In the genomic region with DNA sequence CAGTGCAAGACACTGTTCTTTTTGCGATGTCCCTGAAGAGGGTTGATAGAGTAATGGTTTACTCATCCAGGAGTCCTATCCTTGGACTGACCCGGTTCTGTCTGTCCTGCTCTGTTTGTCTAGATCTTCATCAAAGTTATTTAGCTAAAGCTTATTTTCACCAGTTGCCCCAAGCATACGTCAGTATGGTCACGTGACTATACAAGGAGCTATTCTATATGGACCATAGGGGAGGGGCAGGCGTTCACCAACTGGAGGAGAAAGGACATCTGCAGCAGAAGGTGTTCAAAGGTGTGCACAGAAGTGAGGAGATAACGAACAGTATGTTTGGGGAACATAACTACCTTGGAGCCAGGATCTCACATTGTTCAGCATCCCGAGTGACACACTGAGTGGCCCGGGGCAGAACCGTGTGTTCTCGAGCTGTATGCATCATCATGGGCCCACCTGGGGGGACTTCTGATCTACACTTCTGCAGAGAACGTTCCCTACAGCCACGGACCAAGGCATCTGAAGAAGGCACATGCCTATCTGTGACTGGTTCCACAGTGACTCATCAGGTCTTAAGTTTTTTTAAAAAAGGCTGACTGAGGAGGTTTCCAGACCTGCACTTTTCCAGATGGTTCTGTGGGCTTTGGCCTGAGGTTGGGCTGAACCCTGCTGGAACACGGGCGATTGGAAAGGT, we compare ENCODE assay signal across 13 cellular contexts.
A peak's percentile ranks its signal among the peaks of the same experiment; 100 is the strongest.
DNase-seq lines count a peak whose midpoint lies in the region; ATAC-seq and TF ChIP-seq lines count a peak whose summit lies in the region.
"Had no signal": no experiment of that assay in that cellular context is flagged by ENCODE, and none has a peak within 500 bp of the region (broad histone marks: within the 10 kb centered on the region; RNA-seq: fewer than 3 reads in every experiment).

No MANE protein-coding gene starts in this region.

- no peak for TF ChIP-seq CTCF in RWPE1 (conservative IDR thresholded peaks at IDR 0.05; ENCODE audit: low read depth)

- DNase-seq in stimulated activated CD4-positive, alpha-beta T cell treated with anti-CD3 and anti-CD28 coated beads, Interleukin-15, amount 100 ng/mL, for 24 hours: peak; percentile 25
- no peak for DNase-seq in stimulated activated CD4-positive, alpha-beta T cell treated with anti-CD3 and anti-CD28 coated beads, Interleukin-2, amount 100 ng/mL, for 48 hours
- DNase-seq in RWPE1 (ENCODE audit: low spot score): peak; percentile 64
- DNase-seq in stromal cell of bone marrow (ENCODE audit: low read depth): peak; percentile 70
- no peak for DNase-seq in T-cell
- DNase-seq: NCI-H2081 treated with DMSO at 0.1 percent for 48 hours; stimulated activated CD4-positive, alpha-beta T cell treated with anti-CD3 and anti-CD28 coated beads, Interleukin-2, amount 100 ng/mL, for 24 hours had no signal

- peak; percentile 58 for ATAC-seq in esophagus mucosa
- ATAC-seq in T-cell (replicated peaks in 1 of 4): no peak
- no peak for ATAC-seq in GM21576 (IDR thresholded peaks at IDR 0.05; ENCODE audit: unreplicated experiment)
- no peak for ATAC-seq in HG03135 (IDR thresholded peaks at IDR 0.05; ENCODE audit: unreplicated experiment)

- no peaks in the 10 kb centered on the region for H3K36me3 Mint-ChIP-seq in T-cell

- no peaks in the 10 kb centered on the region for H3K9me3 Mint-ChIP-seq in T-cell

- H3K27me3 Mint-ChIP-seq in T-cell: no peaks in the 10 kb centered on the region
- H3K27me3 Mint-ChIP-seq: central memory CD8-positive, alpha-beta T cell had no signal

- POLR2A ChIA-PET in RWPE1 (lab: Yijun Ruan, JAX; ENCODE audit: low non-redundant PET) (no interaction called here), T-cell (lab: Charles Lee) (interaction anchor here (0.6 to 0.7 kb wide), 2 partner anchors 10 to 97 kb away, joined by 5 to 12 read pairs; no protein-coding TSS in a partner anchor)

- CTCF ChIA-PET in RWPE1 (lab: Yijun Ruan, JAX): interaction anchor here (0.5 kb wide), 1 partner anchor 354 kb away, joined by 4 read pairs; no protein-coding TSS in a partner anchor
- CTCF ChIA-PET in T-cell (lab: Charles Lee): no interaction called here

- no peak overlapping the region for H3K4me3 Mint-ChIP-seq in T-cell
- H3K4me3 Mint-ChIP-seq: central memory CD8-positive, alpha-beta T cell had no signal

- H3K27ac ChIP-seq in RWPE1: peak overlapping the region; percentile 28; the same call in 1 of the 2 replicates
- H3K27ac ChIP-seq: HL-60, thoracic aorta had no signal

- peaks cover 19 to 45% (median 34%) of the 10 kb centered on the region in 3 donors for H3K4me1 Mint-ChIP-seq in T-cell

- H3K27ac Mint-ChIP-seq in T-cell: no peak overlapping the region

Comparison
In these comparisons a context has a peak if more than half of its experiments do, and no peak if none do; other contexts are left out.
1. DNase-seq: peak in stimulated activated CD4-positive, alpha-beta T cell treated with anti-CD3 and anti-CD28 coated beads, Interleukin-15, amount 100 ng/mL, for 24 hours (single experiment), RWPE1 (single experiment) and stromal cell of bone marrow (single experiment); none in stimulated activated CD4-positive, alpha-beta T cell treated with anti-CD3 and anti-CD28 coated beads, Interleukin-2, amount 100 ng/mL, for 48 hours (0 of 2) and T-cell (0 of 34).